1 cellular context compared by ENCODE assay signal in genomic region chr9:105191508-105192118, GRCh38.
TF ChIP-seq lines count a peak whose summit lies in the region.

No MANE protein-coding gene starts in this region.

TF ChIP-seq in HepG2, 621 proteins besides CTCF, POLR2A, EP300 and RAD21 (continued from another document and continues in another):
- no peak for TF ChIP-seq CSRNP1 (CRISPR knock-in tag; IDR thresholded peaks at IDR 0.05)
- TF ChIP-seq, protein P1, sequence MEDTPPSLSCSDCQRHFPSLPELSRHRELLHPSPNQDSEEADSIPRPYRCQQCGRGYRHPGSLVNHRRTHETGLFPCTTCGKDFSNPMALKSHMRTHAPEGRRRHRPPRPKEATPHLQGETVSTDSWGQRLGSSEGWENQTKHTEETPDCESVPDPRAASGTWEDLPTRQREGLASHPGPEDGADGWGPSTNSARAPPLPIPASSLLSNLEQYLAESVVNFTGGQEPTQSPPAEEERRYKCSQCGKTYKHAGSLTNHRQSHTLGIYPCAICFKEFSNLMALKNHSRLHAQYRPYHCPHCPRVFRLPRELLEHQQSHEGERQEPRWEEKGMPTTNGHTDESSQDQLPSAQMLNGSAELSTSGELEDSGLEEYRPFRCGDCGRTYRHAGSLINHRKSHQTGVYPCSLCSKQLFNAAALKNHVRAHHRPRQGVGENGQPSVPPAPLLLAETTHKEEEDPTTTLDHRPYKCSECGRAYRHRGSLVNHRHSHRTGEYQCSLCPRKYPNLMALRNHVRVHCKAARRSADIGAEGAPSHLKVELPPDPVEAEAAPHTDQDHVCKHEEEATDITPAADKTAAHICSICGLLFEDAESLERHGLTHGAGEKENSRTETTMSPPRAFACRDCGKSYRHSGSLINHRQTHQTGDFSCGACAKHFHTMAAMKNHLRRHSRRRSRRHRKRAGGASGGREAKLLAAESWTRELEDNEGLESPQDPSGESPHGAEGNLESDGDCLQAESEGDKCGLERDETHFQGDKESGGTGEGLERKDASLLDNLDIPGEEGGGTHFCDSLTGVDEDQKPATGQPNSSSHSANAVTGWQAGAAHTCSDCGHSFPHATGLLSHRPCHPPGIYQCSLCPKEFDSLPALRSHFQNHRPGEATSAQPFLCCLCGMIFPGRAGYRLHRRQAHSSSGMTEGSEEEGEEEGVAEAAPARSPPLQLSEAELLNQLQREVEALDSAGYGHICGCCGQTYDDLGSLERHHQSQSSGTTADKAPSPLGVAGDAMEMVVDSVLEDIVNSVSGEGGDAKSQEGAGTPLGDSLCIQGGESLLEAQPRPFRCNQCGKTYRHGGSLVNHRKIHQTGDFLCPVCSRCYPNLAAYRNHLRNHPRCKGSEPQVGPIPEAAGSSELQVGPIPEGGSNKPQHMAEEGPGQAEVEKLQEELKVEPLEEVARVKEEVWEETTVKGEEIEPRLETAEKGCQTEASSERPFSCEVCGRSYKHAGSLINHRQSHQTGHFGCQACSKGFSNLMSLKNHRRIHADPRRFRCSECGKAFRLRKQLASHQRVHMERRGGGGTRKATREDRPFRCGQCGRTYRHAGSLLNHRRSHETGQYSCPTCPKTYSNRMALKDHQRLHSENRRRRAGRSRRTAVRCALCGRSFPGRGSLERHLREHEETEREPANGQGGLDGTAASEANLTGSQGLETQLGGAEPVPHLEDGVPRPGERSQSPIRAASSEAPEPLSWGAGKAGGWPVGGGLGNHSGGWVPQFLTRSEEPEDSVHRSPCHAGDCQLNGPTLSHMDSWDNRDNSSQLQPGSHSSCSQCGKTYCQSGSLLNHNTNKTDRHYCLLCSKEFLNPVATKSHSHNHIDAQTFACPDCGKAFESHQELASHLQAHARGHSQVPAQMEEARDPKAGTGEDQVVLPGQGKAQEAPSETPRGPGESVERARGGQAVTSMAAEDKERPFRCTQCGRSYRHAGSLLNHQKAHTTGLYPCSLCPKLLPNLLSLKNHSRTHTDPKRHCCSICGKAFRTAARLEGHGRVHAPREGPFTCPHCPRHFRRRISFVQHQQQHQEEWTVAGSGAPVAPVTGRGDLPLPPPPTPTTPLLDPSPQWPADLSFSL (CRISPR knock-in tag; IDR thresholded peaks at IDR 0.05), result peak; percentile 76
- peak; percentile 74 for TF ChIP-seq NR2F2 (IDR thresholded peaks at IDR 0.05; ENCODE audit: borderline replicate concordance, low read depth)
- TF ChIP-seq POGZ (CRISPR knock-in tag; IDR thresholded peaks at IDR 0.05), result peak; percentile 20; the same call in 1 of the 2 replicates
- peak; percentile 83 for TF ChIP-seq TBX2 (CRISPR knock-in tag; IDR thresholded peaks at IDR 0.05; ENCODE audit: borderline replicate concordance)
- peak; percentile 75 for TF ChIP-seq RERE (CRISPR knock-in tag; IDR thresholded peaks at IDR 0.05; ENCODE audit: low read depth)
- TF ChIP-seq MIER3 (CRISPR knock-in tag; IDR thresholded peaks at IDR 0.05; ENCODE audit: borderline replicate concordance), result peak; percentile 69; the same call in 1 of the 2 replicates
- no peak for TF ChIP-seq HNRNPL (IDR thresholded peaks at IDR 0.05; ENCODE audit: low read depth, low read length)
- TF ChIP-seq ZNF629 (CRISPR knock-in tag; conservative IDR thresholded peaks at IDR 0.05), result peak; percentile 93; the same call in 1 of the 2 replicates
- TF ChIP-seq CHCHD3 (CRISPR knock-in tag; IDR thresholded peaks at IDR 0.05), result no peak
- no peak for TF ChIP-seq ZNF441 (CRISPR knock-in tag; IDR thresholded peaks at IDR 0.05; ENCODE audit: borderline replicate concordance)
- peak; percentile 36; the same call in 1 of the 2 replicates for TF ChIP-seq DMAP1 (CRISPR knock-in tag; IDR thresholded peaks at IDR 0.05)
- TF ChIP-seq, protein P2, sequence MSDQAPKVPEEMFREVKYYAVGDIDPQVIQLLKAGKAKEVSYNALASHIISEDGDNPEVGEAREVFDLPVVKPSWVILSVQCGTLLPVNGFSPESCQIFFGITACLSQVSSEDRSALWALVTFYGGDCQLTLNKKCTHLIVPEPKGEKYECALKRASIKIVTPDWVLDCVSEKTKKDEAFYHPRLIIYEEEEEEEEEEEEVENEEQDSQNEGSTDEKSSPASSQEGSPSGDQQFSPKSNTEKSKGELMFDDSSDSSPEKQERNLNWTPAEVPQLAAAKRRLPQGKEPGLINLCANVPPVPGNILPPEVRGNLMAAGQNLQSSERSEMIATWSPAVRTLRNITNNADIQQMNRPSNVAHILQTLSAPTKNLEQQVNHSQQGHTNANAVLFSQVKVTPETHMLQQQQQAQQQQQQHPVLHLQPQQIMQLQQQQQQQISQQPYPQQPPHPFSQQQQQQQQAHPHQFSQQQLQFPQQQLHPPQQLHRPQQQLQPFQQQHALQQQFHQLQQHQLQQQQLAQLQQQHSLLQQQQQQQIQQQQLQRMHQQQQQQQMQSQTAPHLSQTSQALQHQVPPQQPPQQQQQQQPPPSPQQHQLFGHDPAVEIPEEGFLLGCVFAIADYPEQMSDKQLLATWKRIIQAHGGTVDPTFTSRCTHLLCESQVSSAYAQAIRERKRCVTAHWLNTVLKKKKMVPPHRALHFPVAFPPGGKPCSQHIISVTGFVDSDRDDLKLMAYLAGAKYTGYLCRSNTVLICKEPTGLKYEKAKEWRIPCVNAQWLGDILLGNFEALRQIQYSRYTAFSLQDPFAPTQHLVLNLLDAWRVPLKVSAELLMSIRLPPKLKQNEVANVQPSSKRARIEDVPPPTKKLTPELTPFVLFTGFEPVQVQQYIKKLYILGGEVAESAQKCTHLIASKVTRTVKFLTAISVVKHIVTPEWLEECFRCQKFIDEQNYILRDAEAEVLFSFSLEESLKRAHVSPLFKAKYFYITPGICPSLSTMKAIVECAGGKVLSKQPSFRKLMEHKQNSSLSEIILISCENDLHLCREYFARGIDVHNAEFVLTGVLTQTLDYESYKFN (CRISPR knock-in tag; conservative IDR thresholded peaks at IDR 0.05), result peak; percentile 85
- 0 out of 2 replicates have a peak, but pooled peaks have one; percentile 27 for TF ChIP-seq BHLHE40 (IDR thresholded peaks at IDR 0.05; ENCODE audit: low read length)
- peak; percentile 82 for TF ChIP-seq ZNF3 (CRISPR knock-in tag; IDR thresholded peaks at IDR 0.05)
- TF ChIP-seq HDAC2 (CRISPR knock-in tag; IDR thresholded peaks at IDR 0.05), result peak; percentile 77; the same call in 1 of the 2 replicates
- TF ChIP-seq NR2F1 (CRISPR knock-in tag; IDR thresholded peaks at IDR 0.05), result peak; percentile 36 to 80; a peak in 2 of 4 replicates
- TF ChIP-seq ZKSCAN1 (IDR thresholded peaks at IDR 0.05; ENCODE audit: low read length), result no peak
- peak; percentile 92 for TF ChIP-seq TBL1XR1 (IDR thresholded peaks at IDR 0.05; ENCODE audit: borderline replicate concordance, low read length, partially characterized antibody)
- peak; percentile 60; the same call in 1 of the 2 replicates for TF ChIP-seq EHMT2 (IDR thresholded peaks at IDR 0.05; ENCODE audit: borderline replicate concordance, low read depth, low read length)
- no peak for TF ChIP-seq SRSF9 (IDR thresholded peaks at IDR 0.05; ENCODE audit: borderline replicate concordance, insufficient read depth, low read depth, low read length, poor library complexity, severe bottlenecking)
- TF ChIP-seq ZHX1 (CRISPR knock-in tag; IDR thresholded peaks at IDR 0.05; ENCODE audit: low read depth), result no peak
- TF ChIP-seq CBX1 (IDR thresholded peaks at IDR 0.05; ENCODE audit: low read depth), result no peak
- peak; percentile 68 for TF ChIP-seq KDM6A (CRISPR knock-in tag; IDR thresholded peaks at IDR 0.05; ENCODE audit: low read depth)
- TF ChIP-seq CHD4 (IDR thresholded peaks at IDR 0.05; ENCODE audit: borderline replicate concordance, low read length), result peak; percentile 39; the same call in 1 of the 2 replicates
- TF ChIP-seq ZNF124 (CRISPR knock-in tag; IDR thresholded peaks at IDR 0.05), result 0 out of 2 replicates have a peak, but pooled peaks have one; percentile 39
- TF ChIP-seq ZNF761 (CRISPR knock-in tag; conservative IDR thresholded peaks at IDR 0.05), result no peak
- TF ChIP-seq ZNF558 (CRISPR knock-in tag; IDR thresholded peaks at IDR 0.05; ENCODE audit: borderline replicate concordance), result no peak
- no peak for TF ChIP-seq FOXA1 (IDR thresholded peaks at IDR 0.05)
- peak; percentile 57; the same call in 1 of the 2 replicates for TF ChIP-seq FOXA1 (CRISPR knock-in tag; IDR thresholded peaks at IDR 0.05)
- TF ChIP-seq ARNT2 (CRISPR knock-in tag; IDR thresholded peaks at IDR 0.05; ENCODE audit: low read depth), result peak; percentile 42; the same call in 1 of the 2 replicates
- TF ChIP-seq NRL (CRISPR knock-in tag; IDR thresholded peaks at IDR 0.05; ENCODE audit: borderline replicate concordance), result no peak
- peak; percentile 73 for TF ChIP-seq MED1 (CRISPR knock-in tag; IDR thresholded peaks at IDR 0.05)
- TF ChIP-seq, protein P3, sequence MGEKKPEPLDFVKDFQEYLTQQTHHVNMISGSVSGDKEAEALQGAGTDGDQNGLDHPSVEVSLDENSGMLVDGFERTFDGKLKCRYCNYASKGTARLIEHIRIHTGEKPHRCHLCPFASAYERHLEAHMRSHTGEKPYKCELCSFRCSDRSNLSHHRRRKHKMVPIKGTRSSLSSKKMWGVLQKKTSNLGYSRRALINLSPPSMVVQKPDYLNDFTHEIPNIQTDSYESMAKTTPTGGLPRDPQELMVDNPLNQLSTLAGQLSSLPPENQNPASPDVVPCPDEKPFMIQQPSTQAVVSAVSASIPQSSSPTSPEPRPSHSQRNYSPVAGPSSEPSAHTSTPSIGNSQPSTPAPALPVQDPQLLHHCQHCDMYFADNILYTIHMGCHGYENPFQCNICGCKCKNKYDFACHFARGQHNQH (CRISPR knock-in tag; IDR thresholded peaks at IDR 0.05), result peak; percentile 81
- TF ChIP-seq HMGXB4 (CRISPR knock-in tag; IDR thresholded peaks at IDR 0.05; ENCODE audit: borderline replicate concordance in 1 of 2, low read depth in 1 of 2), result no peak
